Comparison of ENCODE assay signal across 6 cellular contexts in the genomic region with DNA sequence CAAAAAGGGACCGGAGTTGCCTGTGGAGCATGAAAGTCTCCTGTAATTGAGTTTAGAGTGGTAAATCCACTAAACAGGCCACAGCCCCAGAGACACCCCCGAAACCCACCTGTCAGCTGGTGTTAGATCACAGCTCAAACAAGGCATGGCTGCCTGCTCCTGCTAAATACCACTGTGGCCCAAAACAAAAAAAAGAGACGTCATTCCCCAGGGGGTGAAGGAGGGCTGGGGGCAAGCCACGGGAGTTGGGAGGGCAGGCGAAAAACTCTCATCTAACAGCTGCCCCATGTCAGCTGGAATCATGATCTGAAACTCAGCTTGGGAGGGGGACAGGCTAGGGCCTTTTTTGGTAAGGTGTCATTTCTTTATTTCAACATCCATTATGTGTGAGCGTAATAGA.
"Had no signal": no experiment of that assay in that cellular context is flagged by ENCODE, and none has a peak within 500 bp of the region (broad histone marks: within the 10 kb centered on the region; RNA-seq: fewer than 3 reads in every experiment).

No MANE protein-coding gene starts in this region.

- H3K4me3 Mint-ChIP-seq: H9 had no signal

- ATAC-seq: K562 had no signal

- H2AFZ ChIP-seq: GM23248 had no signal

- H3K27ac ChIP-seq: GM23248 had no signal

- DNase-seq: GM23248, H9, HCEC 1CT, IMR-90, KG1 had no signal

- H3K9me3 Mint-ChIP-seq: H9 had no signal

- H3K9ac ChIP-seq: GM23248 had no signal

- H3K4me3 ChIP-seq: GM23248, K562 had no signal
